8 cellular contexts compared by ENCODE assay signal in genomic region chr14:21070083-21070609, GRCh38. TPM values are rescaled to one million over a fixed set of nuclear protein-coding genes. Genes with fewer than 3 reads are reported as not detected.
DNase-seq lines count a peak whose midpoint lies in the region; ATAC-seq, FAIRE-seq and TF ChIP-seq lines count a peak whose summit lies in the region.

ARHGEF40 (plus strand) TSS chr14:21070304; CDS start chr14:21070397, 93 bp downstream.

- no peaks in the 10 kb centered on the region for H4K20me1 ChIP-seq in HepG2 (ENCODE audit: insufficient read depth, low read length)

- peaks cover 31 to 37% of the 10 kb centered on the region in 2 donors for H3K27me3 Mint-ChIP-seq in stimulated activated naive B cell treated with anti-CD40 and anti-IgM and Interleukin-4, amounts not matched to agents 10 μg/mL and 1 μg/mL and 100 μg/mL, for 72 hours

- H3K9me3 Mint-ChIP-seq in stimulated activated naive B cell treated with anti-CD40 and anti-IgM and Interleukin-4, amounts not matched to agents 10 μg/mL and 1 μg/mL and 100 μg/mL, for 72 hours = no peaks in the 10 kb centered on the region

- TF ChIP-seq EP300 in HepG2 (IDR thresholded peaks at IDR 0.05; ENCODE audit: low read depth in 2 of 2, low read length in 2 of 2) = no peak
- TF ChIP-seq EP300 in HepG2 (CRISPR knock-in tag; IDR thresholded peaks at IDR 0.05; ENCODE audit: borderline replicate concordance) = no peak

- H3K27ac ChIP-seq in SK-N-MC = peak within 1 kb of the TSS; percentile 97
- H3K27ac ChIP-seq in HepG2 (ENCODE audit: extremely low read length, insufficient read depth, low read length) = peak within 1 kb of the TSS; percentile 77

- DNase-seq in Ammon's horn (ENCODE audit: low spot score) = peak; percentile 80
- no peak for DNase-seq in H4 (ENCODE audit: low spot score)
- no peak for DNase-seq in SK-N-MC (ENCODE audit: low read depth, low spot score)
- DNase-seq in ecto neural progenitor cell (ENCODE audit: low spot score) = peak; percentile 84
- no peak for DNase-seq in HepG2 (ENCODE audit: low spot score)
- DNase-seq in stimulated activated naive B cell treated with anti-CD40 and anti-IgM and Interleukin-4, amounts not matched to agents 10 μg/mL and 1 μg/mL and 100 μg/mL, for 72 hours = peak; percentile 17
- DNase-seq in NCI-H1694 (lab: John Stamatoyannopoulos, UW) = no peak
- no peak for DNase-seq in NK-92 treated with Interleukin-12 subunit alpha and Interleukin-12 subunit beta, amount 100 ng/mL, for 24 hours (lab: John Stamatoyannopoulos, UW)

- CTCF ChIA-PET in HepG2 (lab: Yijun Ruan, JAX; ENCODE audit: low intra/inter-chr PET ratio, low total read pairs) = interaction anchor here (5.8 to 7.5 kb wide), 4 partner anchors 20 to 55 kb away, joined by 35 to 135 read pairs (median 60); no protein-coding TSS in a partner anchor

- no peak for TF ChIP-seq CTCF in HepG2 (CRISPR knock-in tag; IDR thresholded peaks at IDR 0.05)

- H3K4me2 ChIP-seq in HepG2 (ENCODE audit: low read depth, low read length) = peak within 1 kb of the TSS; percentile 87

- peak within 1 kb of the TSS; percentile 96 for H3K4me3 ChIP-seq in SK-N-MC
- peak within 1 kb of the TSS; percentile 86 to 90 (median 87) for H3K4me3 ChIP-seq in HepG2 (replicated peaks in 1 of 3; ENCODE audit: insufficient read depth in 1 of 3, low read depth in 2 of 3, low read length in 3 of 3)

- peaks cover 58% of the 10 kb centered on the region for H3K4me1 ChIP-seq in HepG2 (ENCODE audit: insufficient read depth, low read length)

- peak in 1 of 2 experiments; percentile 24; a peak in 1 of 4 replicates for TF ChIP-seq POLR2A in HepG2 (IDR thresholded peaks at IDR 0.05; ENCODE audit: insufficient read depth in 1 of 2, low read depth in 2 of 2, low read length in 2 of 2)

- peaks cover 6% of the 10 kb centered on the region for H3K79me2 ChIP-seq in HepG2 (ENCODE audit: insufficient read depth, low read length)

- in situ Hi-C loops in HepG2 (cut with HindIII; ENCODE audit: extremely low pct_ligation_motif_present, low pct_unique_long_range_greater_than_20kb) = no loop called here

- H3K36me3 ChIP-seq in SK-N-MC (ENCODE audit: insufficient read depth, low read length) (peaks cover 11% of the 10 kb centered on the region), HepG2 (replicated peaks in 1 of 2; ENCODE audit: control insufficient read depth in 1 of 2, insufficient read depth in 2 of 2, low read length in 2 of 2) (peaks cover 7 to 13% of the 10 kb centered on the region in 2 experiments; a peak in 4 of 5 replicates)

- WGBS in HepG2 (ENCODE audit: low lambda C conversion rate) = under 1% methylated on average over 27 of the region's 63 CpGs

- H3K9ac ChIP-seq in SK-N-MC (ENCODE audit: insufficient read length) (peak within 1 kb of the TSS; percentile 90), HepG2 (ENCODE audit: insufficient read depth, low read depth, low read length) (peak within 1 kb of the TSS; percentile 80)

- intact Hi-C loops in HepG2 (cut with micrococcal nuclease; ENCODE audit: unreplicated experiment) = loop anchor here (1.0 kb wide), 1 partner anchor 56 kb away; no protein-coding TSS in a partner anchor

- no peak for FAIRE-seq in HepG2 (lab: Jason Lieb, UNC)

- peak within 1 kb of the TSS; percentile 88 for H3K4me3 Mint-ChIP-seq in stimulated activated naive B cell treated with anti-CD40 and anti-IgM and Interleukin-4, amounts not matched to agents 10 μg/mL and 1 μg/mL and 100 μg/mL, for 72 hours

- H3K27me3 ChIP-seq in HepG2 (ENCODE audit: control insufficient read depth in 1 of 2, insufficient read depth in 2 of 2, low read length in 2 of 2) = peaks cover 0 to 7% of the 10 kb centered on the region in 2 experiments; a peak in 1 of 5 replicates

- H3K27ac Mint-ChIP-seq in stimulated activated naive B cell treated with anti-CD40 and anti-IgM and Interleukin-4, amounts not matched to agents 10 μg/mL and 1 μg/mL and 100 μg/mL, for 72 hours = peak within 1 kb of the TSS; percentile 80

- no peaks in the 10 kb centered on the region for H3K36me3 Mint-ChIP-seq in stimulated activated naive B cell treated with anti-CD40 and anti-IgM and Interleukin-4, amounts not matched to agents 10 μg/mL and 1 μg/mL and 100 μg/mL, for 72 hours

- peaks cover 41 to 42% of the 10 kb centered on the region in 2 donors for H3K4me1 Mint-ChIP-seq in stimulated activated naive B cell treated with anti-CD40 and anti-IgM and Interleukin-4, amounts not matched to agents 10 μg/mL and 1 μg/mL and 100 μg/mL, for 72 hours

- POLR2A ChIA-PET in HepG2 (lab: Yijun Ruan, JAX) = interaction anchor here (0.6 to 6.7 kb wide), 22 partner anchors 8 to 727 kb away, joined by 3 to 141 read pairs (median 14); partner anchors contain the start of genes NDRG2, RNASE4, RNASE8 and TMEM253

- BruUV-seq in HepG2 (replicated peaks; lab: Mats Ljungman, UMichigan) = no TSS peak

- H3K9me3 ChIP-seq in SK-N-MC (ENCODE audit: low read depth, low read length) (no peaks in the 10 kb centered on the region), HepG2 (ENCODE audit: low read length) (no peaks in the 10 kb centered on the region)

- ATAC-seq in HepG2 = peak; percentile 54
- peak; percentile 1 to 8 for ATAC-seq in stimulated activated naive B cell treated with anti-CD40 and anti-IgM and Interleukin-4, amounts not matched to agents 10 μg/mL and 1 μg/mL and 100 μg/mL, for 72 hours (replicated peaks)

- TF ChIP-seq RAD21 in HepG2 (CRISPR knock-in tag; IDR thresholded peaks at IDR 0.05) = no peak

- no peak within 1 kb of the TSS for H2AFZ ChIP-seq in HepG2 (ENCODE audit: low read length)

TF ChIP-seq in HepG2, 621 proteins besides CTCF, POLR2A, EP300 and RAD21 (continues in another document):
- TF ChIP-seq TBL1XR1 (IDR thresholded peaks at IDR 0.05; ENCODE audit: borderline replicate concordance, low read length, partially characterized antibody) = no peak
- TF ChIP-seq MAZ (IDR thresholded peaks at IDR 0.05; ENCODE audit: borderline replicate concordance, low read depth, low read length) = no peak
- TF ChIP-seq MAZ (CRISPR knock-in tag; IDR thresholded peaks at IDR 0.05; ENCODE audit: low read depth) = peak; percentile 79
- TF ChIP-seq ZMAT3 (CRISPR knock-in tag; conservative IDR thresholded peaks at IDR 0.05) = 0 out of 2 replicates have a peak, but pooled peaks have one; percentile 10
- peak; percentile 60; the same call in 1 of the 2 replicates for TF ChIP-seq ZSCAN21 (CRISPR knock-in tag; IDR thresholded peaks at IDR 0.05; ENCODE audit: borderline replicate concordance)
- no peak for TF ChIP-seq NRL (CRISPR knock-in tag; IDR thresholded peaks at IDR 0.05; ENCODE audit: borderline replicate concordance)
- TF ChIP-seq ARNT2 (CRISPR knock-in tag; IDR thresholded peaks at IDR 0.05; ENCODE audit: low read depth) = peak; percentile 83
- TF ChIP-seq NR1H2 (CRISPR knock-in tag; IDR thresholded peaks at IDR 0.05; ENCODE audit: borderline replicate concordance, low read depth) = no peak
- no peak for TF ChIP-seq ZBTB4 (CRISPR knock-in tag; IDR thresholded peaks at IDR 0.05; ENCODE audit: borderline replicate concordance)
- TF ChIP-seq TMF1 (CRISPR knock-in tag; IDR thresholded peaks at IDR 0.05; ENCODE audit: low read depth) = 0 out of 2 replicates have a peak, but pooled peaks have one; percentile 83

RNA-seq across cellular contexts. Expression of gene ARHGEF40, which starts in this region (rescaled TPM):
- total RNA-seq in H4 (2014; rRNA removed; shearing (Covaris generic)) = 11.2 and 15.4 TPM in 2 replicates
- total RNA-seq in HepG2 (2016; rRNA removed; fragmentation: Illumina TruSeq; extraction: Trizol) = 18.5 and 28.1 TPM in 2 replicates
- total RNA-seq in HepG2 (2016; cell fraction: cytosol; rRNA removed; fragmentation: Illumina TruSeq; extraction: Trizol; ENCODE audit: low read depth) = 5.0 and 7.1 TPM in 2 replicates
- total RNA-seq in HepG2 (2016; cell fraction: insoluble cytoplasmic fraction; rRNA removed; fragmentation: Illumina TruSeq; extraction: Trizol) = 15.0 and 26.8 TPM in 2 replicates
- total RNA-seq in HepG2 (2016; cell fraction: membrane; rRNA removed; fragmentation: Illumina TruSeq; extraction: Trizol) = 8.4 and 8.6 TPM in 2 replicates
- total RNA-seq in HepG2 (2016; cell fraction: nucleus; rRNA removed; fragmentation: Illumina TruSeq; extraction: Trizol) = 32.3 and 36.7 TPM in 2 replicates
- polyA plus RNA-seq in HepG2 (2011; rRNA removed) = 78.1 and 97.1 TPM in 2 replicates
- 47.9 and 68.0 TPM in 2 replicates for polyA plus RNA-seq in HepG2 (2011; cell fraction: cytosol; rRNA removed)
- polyA plus RNA-seq in HepG2 (2011; cell fraction: nucleus; rRNA removed) = 243 and 248 TPM in 2 replicates
- polyA plus RNA-seq in HepG2 (2012) = 34.1 and 49.5 TPM in 2 replicates
- polyA plus RNA-seq in HepG2 (2016; cell fraction: cytosol; fragmentation: Illumina TruSeq; extraction: Trizol; ENCODE audit: low read depth) = 2.9 and 3.7 TPM in 2 replicates
- 13.8 and 18.7 TPM in 2 replicates for polyA plus RNA-seq in HepG2 (2016; cell fraction: insoluble cytoplasmic fraction; fragmentation: Illumina TruSeq; extraction: Trizol; ENCODE audit: low read depth)
- 5.9 and 7.3 TPM in 2 replicates for polyA plus RNA-seq in HepG2 (2016; cell fraction: membrane; fragmentation: Illumina TruSeq; extraction: Trizol; ENCODE audit: low read depth)
- 69.4 and 77.3 TPM in 2 replicates for polyA plus RNA-seq in HepG2 (2016; cell fraction: nucleus; fragmentation: Illumina TruSeq; extraction: Trizol; ENCODE audit: insufficient read depth, low read depth)
- 29.6 and 155 TPM in 2 replicates for polyA minus RNA-seq in HepG2 (2011; rRNA and poly(A)+ RNA removed; ENCODE audit: low replicate concordance)
- polyA minus RNA-seq in HepG2 (2011; cell fraction: cytosol; rRNA and poly(A)+ RNA removed) = 32.6 and 33.5 TPM in 2 replicates
- 71.0 and 71.2 TPM in 2 replicates for polyA minus RNA-seq in HepG2 (2011; cell fraction: nucleus; rRNA and poly(A)+ RNA removed)

Comparison
In these comparisons a context has a peak if more than half of its experiments do, and no peak if none do; other contexts are left out.
1. DNase-seq: peak in Ammon's horn (single experiment), ecto neural progenitor cell (single experiment) and stimulated activated naive B cell treated with anti-CD40 and anti-IgM and Interleukin-4, amounts not matched to agents 10 μg/mL and 1 μg/mL and 100 μg/mL, for 72 hours (single experiment); none in H4 (single experiment), SK-N-MC (single experiment), HepG2 (single experiment), NCI-H1694 (single experiment) and NK-92 treated with Interleukin-12 subunit alpha and Interleukin-12 subunit beta, amount 100 ng/mL, for 24 hours (single experiment).